ENCODE assay signal across 8 cellular contexts in the genomic region with DNA sequence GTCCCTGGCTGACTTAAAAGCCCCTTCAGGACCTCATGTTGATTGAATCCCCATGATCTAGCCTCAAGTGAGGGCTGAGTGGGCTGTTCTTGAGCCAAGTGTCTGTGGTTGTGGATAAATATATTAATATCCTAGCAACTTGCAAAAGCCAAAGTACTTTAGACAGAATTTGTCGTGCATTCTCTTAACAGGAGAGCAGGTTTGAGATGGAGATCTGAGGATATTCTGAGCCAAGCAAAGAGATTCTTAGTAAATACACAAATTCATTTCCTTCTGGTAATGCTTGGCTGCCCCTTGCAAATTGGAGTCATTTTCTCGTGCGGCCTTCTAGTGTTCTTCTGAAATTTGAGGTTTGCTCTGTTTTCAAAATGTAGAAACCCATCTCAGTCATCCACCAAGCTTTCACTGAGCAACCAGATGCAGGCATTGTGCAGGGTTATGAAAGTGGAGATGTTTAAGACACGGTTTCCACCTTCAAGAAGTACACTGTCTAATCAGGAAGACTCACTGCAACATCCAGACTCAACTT.
DNase-seq lines count a peak whose midpoint lies in the region; ATAC-seq and TF ChIP-seq lines count a peak whose summit lies in the region.

No MANE protein-coding gene starts in this region.

- H3K27ac ChIP-seq in AG04450 (ENCODE audit: low read depth, low read length), result peak overlapping the region; percentile 75

- no peak for TF ChIP-seq CTCF in AG04450 (IDR thresholded peaks at IDR 0.05; ENCODE audit: low read depth, low read length)

- no peaks in the 10 kb centered on the region for H3K9me3 ChIP-seq in AG04450 (ENCODE audit: control insufficient read depth, insufficient read depth, low read length)

- POLR2A ChIA-PET in AG04450 (lab: Yijun Ruan, JAX), result no interaction called here

- no peak overlapping the region for H3K4me3 ChIP-seq in AG04450 (ENCODE audit: low read depth, low read length)

- DNase-seq in AG04450 (ENCODE audit: low read depth, low spot score) (no peak), astrocyte of the hippocampus (ENCODE audit: low read depth, low spot score) (peak; percentile 49), NCI-H1436 (lab: John Stamatoyannopoulos, UW) (no peak), hippocampal formation (lab: John Stamatoyannopoulos, UW) (no peak), NCI-H2171 treated with DMSO at 0.1 percent for 48 hours (lab: John Stamatoyannopoulos, UW) (no peak), pons (ENCODE audit: low spot score) (no peak)

- H3K27me3 ChIP-seq in AG04450 (ENCODE audit: control insufficient read depth, insufficient read depth, low read length), result no peaks in the 10 kb centered on the region

- ATAC-seq in GM19043 (IDR thresholded peaks at IDR 0.05; ENCODE audit: low read depth, unreplicated experiment) (peak; percentile 96), HG03060 (IDR thresholded peaks at IDR 0.05; ENCODE audit: low read depth, unreplicated experiment) (peak; percentile 66)

- CTCF ChIA-PET in AG04450 (lab: Charles Lee), result no interaction called here
